ENCODE assay signal across 8 cellular contexts in genomic region chr2:224442092-224442999, GRCh38. TPM values are rescaled to one million over a fixed set of nuclear protein-coding genes. Genes with fewer than 3 reads are reported as not detected.
DNase-seq lines count a peak whose midpoint lies in the region; ATAC-seq and TF ChIP-seq lines count a peak whose summit lies in the region.

No MANE protein-coding gene starts in this region.

- no peaks in the 10 kb centered on the region for H3K9me3 Mint-ChIP-seq in natural killer cell

- peak overlapping the region in 1 of 2 donors; percentile 46 for H3K27ac Mint-ChIP-seq in natural killer cell

- intact Hi-C loops in natural killer cell (cut with micrococcal nuclease), result no loop called here

- TF ChIP-seq CTCF in natural killer cell (IDR thresholded peaks at IDR 0.05), result no peak

- no peaks in the 10 kb centered on the region for H3K9me3 ChIP-seq in endocrine pancreas (ENCODE audit: control insufficient read depth, low read length)

- peak overlapping the region; percentile 60 for H3K9ac ChIP-seq in endocrine pancreas (ENCODE audit: control insufficient read depth, insufficient read depth, low read length)

- ATAC-seq in natural killer cell, result peak; percentile 45 to 73 (median 68)
- no peak for ATAC-seq in GM21737 (IDR thresholded peaks at IDR 0.05; ENCODE audit: unreplicated experiment)
- no peak for ATAC-seq in GM21576 (IDR thresholded peaks at IDR 0.05; ENCODE audit: unreplicated experiment)

- H3K4me3 Mint-ChIP-seq in natural killer cell, result peak overlapping the region; percentile 87

- no peaks in the 10 kb centered on the region for H3K4me1 ChIP-seq in endocrine pancreas (ENCODE audit: control insufficient read depth, insufficient read depth, low read length)

- no peak overlapping the region for H3K4me3 ChIP-seq in endocrine pancreas (ENCODE audit: control insufficient read depth, insufficient read depth, low read length)

- no peaks in the 10 kb centered on the region for H3K36me3 ChIP-seq in endocrine pancreas (ENCODE audit: control insufficient read depth, insufficient read depth, low read length)

- H3K36me3 Mint-ChIP-seq in natural killer cell, result no peaks in the 10 kb centered on the region

- H3K4me1 Mint-ChIP-seq in natural killer cell, result peaks cover 5 to 18% of the 10 kb centered on the region in 2 donors

- peak; percentile 61 for DNase-seq in activated CD8-positive, alpha-beta memory T cell treated with anti-CD3 and anti-CD28 coated beads for 24 hours
- no peak for DNase-seq in activated CD8-positive, alpha-beta memory T cell treated with anti-CD3 and anti-CD28 coated beads, Interleukin-2, amount 50 U/mL, for 4 hours
- peak; percentile 20 for DNase-seq in NCI-H2029 treated with DMSO at 0.1 percent for 48 hours (lab: John Stamatoyannopoulos, UW)
- DNase-seq in natural killer cell, result no peak
- no peak for DNase-seq in COR-L47 (lab: John Stamatoyannopoulos, UW)

- H3K27me3 ChIP-seq in endocrine pancreas (ENCODE audit: control insufficient read depth, insufficient read depth, low read length), result no peaks in the 10 kb centered on the region

- peaks cover 32 to 45% of the 10 kb centered on the region in 2 donors for H3K27me3 Mint-ChIP-seq in natural killer cell (ENCODE audit: low read depth in 2 of 2)

RNA-seq across cellular contexts. Expression of gene FAM124B, which starts 40.4 kb away (rescaled TPM):
- 1 to 10 TPM; 1.9 to 6.1 (median 2.4) TPM for total RNA-seq in natural killer cell

Comparison
In these comparisons a context has a peak if more than half of its experiments do, and no peak if none do; other contexts are left out.
1. DNase-seq: peak in activated CD8-positive, alpha-beta memory T cell treated with anti-CD3 and anti-CD28 coated beads for 24 hours (single experiment) and NCI-H2029 treated with DMSO at 0.1 percent for 48 hours (single experiment); none in activated CD8-positive, alpha-beta memory T cell treated with anti-CD3 and anti-CD28 coated beads, Interleukin-2, amount 50 U/mL, for 4 hours (single experiment), natural killer cell (single experiment) and COR-L47 (single experiment).
2. ATAC-seq: peak in natural killer cell (3 of 3); none in GM21737 (single experiment) and GM21576 (single experiment).